In the genomic region with DNA sequence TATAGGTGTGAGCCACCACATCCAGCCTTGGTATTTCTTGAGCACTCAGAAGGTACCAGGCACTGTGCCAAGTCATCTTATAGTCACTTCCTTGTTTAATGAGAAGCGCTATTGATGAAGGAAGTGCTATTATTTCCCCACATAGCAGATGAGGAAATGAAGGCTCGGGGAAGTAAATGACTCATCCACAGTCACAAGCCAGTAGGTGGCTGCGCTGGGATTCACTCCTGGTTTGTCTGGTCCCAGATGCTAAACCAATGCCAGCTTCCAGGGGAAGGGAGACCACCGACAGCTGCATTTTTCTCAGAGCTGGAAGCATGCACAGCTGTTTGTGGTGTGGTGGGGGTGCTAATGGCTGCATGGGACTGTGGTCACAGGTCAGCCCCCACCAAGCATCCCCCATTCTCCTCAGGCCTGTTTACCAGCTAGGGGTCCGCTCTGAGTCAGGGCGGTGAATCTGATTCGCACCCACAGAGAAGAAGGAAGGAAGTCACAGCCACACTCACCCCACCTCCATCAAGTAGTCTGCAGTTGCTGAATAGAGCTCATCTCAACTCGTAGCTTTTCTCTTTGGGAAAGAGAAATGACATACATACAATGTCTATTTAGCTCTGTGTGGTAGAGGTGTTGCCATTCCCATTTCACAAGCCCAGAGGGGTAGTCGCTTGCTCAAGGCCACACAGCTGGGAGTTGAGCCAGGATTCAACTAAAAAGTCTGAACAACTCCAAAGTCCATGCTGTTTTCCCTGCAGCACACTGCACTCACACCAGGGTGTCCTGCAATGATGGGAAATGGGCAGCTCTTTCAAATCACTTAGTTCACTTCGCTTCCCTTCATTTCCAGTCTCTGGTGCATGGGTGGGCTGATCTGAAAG, we compare ENCODE assay signal across 1 cellular context.
TF ChIP-seq lines count a peak whose summit lies in the region.

No MANE protein-coding gene starts in this region.

TF ChIP-seq in HepG2, 621 proteins besides CTCF, POLR2A, EP300 and RAD21 (continued from another document and continues in another):
- TF ChIP-seq, protein P1, sequence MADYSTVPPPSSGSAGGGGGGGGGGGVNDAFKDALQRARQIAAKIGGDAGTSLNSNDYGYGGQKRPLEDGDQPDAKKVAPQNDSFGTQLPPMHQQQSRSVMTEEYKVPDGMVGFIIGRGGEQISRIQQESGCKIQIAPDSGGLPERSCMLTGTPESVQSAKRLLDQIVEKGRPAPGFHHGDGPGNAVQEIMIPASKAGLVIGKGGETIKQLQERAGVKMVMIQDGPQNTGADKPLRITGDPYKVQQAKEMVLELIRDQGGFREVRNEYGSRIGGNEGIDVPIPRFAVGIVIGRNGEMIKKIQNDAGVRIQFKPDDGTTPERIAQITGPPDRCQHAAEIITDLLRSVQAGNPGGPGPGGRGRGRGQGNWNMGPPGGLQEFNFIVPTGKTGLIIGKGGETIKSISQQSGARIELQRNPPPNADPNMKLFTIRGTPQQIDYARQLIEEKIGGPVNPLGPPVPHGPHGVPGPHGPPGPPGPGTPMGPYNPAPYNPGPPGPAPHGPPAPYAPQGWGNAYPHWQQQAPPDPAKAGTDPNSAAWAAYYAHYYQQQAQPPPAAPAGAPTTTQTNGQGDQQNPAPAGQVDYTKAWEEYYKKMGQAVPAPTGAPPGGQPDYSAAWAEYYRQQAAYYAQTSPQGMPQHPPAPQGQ (CRISPR knock-in tag; IDR thresholded peaks at IDR 0.05; ENCODE audit: borderline replicate concordance) = no peak
- TF ChIP-seq ZNF615 (CRISPR knock-in tag; IDR thresholded peaks at IDR 0.05; ENCODE audit: borderline replicate concordance) (no peak), HMGA1 (CRISPR knock-in tag; conservative IDR thresholded peaks at IDR 0.05) (no peak), ZBTB4 (CRISPR knock-in tag; IDR thresholded peaks at IDR 0.05; ENCODE audit: borderline replicate concordance) (no peak), ZNF775 (CRISPR knock-in tag; IDR thresholded peaks at IDR 0.05; ENCODE audit: borderline replicate concordance) (no peak), RBFOX2 (IDR thresholded peaks at IDR 0.05; ENCODE audit: low read depth, low read length) (no peak), ZNF678 (CRISPR knock-in tag; IDR thresholded peaks at IDR 0.05) (no peak), TMF1 (CRISPR knock-in tag; IDR thresholded peaks at IDR 0.05; ENCODE audit: low read depth) (no peak), ZZZ3 (CRISPR knock-in tag; IDR thresholded peaks at IDR 0.05; ENCODE audit: borderline replicate concordance) (no peak), ESRRA (CRISPR knock-in tag; IDR thresholded peaks at IDR 0.05; ENCODE audit: low read depth) (no peak), RORA (CRISPR knock-in tag; IDR thresholded peaks at IDR 0.05) (no peak), ZNF839 (CRISPR knock-in tag; IDR thresholded peaks at IDR 0.05; ENCODE audit: borderline replicate concordance) (no peak), ZNF639 (CRISPR knock-in tag; conservative IDR thresholded peaks at IDR 0.05) (no peak), ZNF629 (CRISPR knock-in tag; conservative IDR thresholded peaks at IDR 0.05) (peak; percentile 83), ARNT2 (CRISPR knock-in tag; IDR thresholded peaks at IDR 0.05; ENCODE audit: low read depth) (no peak), MXI1 (IDR thresholded peaks at IDR 0.05; ENCODE audit: borderline replicate concordance, low read depth, low read length) (0 out of 3 replicates have a peak, but pooled peaks have one; percentile 22), ZNF318 (CRISPR knock-in tag; IDR thresholded peaks at IDR 0.05) (no peak), ZNF225 (CRISPR knock-in tag; IDR thresholded peaks at IDR 0.05) (no peak), ATF7 (IDR thresholded peaks at IDR 0.05) (no peak), ATF7 (CRISPR knock-in tag; IDR thresholded peaks at IDR 0.05) (no peak), GABPB1 (CRISPR knock-in tag; IDR thresholded peaks at IDR 0.05) (no peak), HOXA5 (CRISPR knock-in tag; IDR thresholded peaks at IDR 0.05) (0 out of 2 replicates have a peak, but pooled peaks have one; percentile 31), ZNF670 (CRISPR knock-in tag; IDR thresholded peaks at IDR 0.05; ENCODE audit: borderline replicate concordance) (no peak; the same call in 1 of the 2 replicates), ZFP1 (CRISPR knock-in tag; IDR thresholded peaks at IDR 0.05) (no peak), AGO2 (optimal IDR thresholded peaks at IDR 0.05; ENCODE audit: low read depth, low read length) (no peak), ZGPAT (CRISPR knock-in tag; IDR thresholded peaks at IDR 0.05) (0 out of 2 replicates have a peak, but pooled peaks have one; percentile 15), HNRNPUL1 (IDR thresholded peaks at IDR 0.05; ENCODE audit: low read depth, low read length) (no peak)
- TF ChIP-seq, protein P2, sequence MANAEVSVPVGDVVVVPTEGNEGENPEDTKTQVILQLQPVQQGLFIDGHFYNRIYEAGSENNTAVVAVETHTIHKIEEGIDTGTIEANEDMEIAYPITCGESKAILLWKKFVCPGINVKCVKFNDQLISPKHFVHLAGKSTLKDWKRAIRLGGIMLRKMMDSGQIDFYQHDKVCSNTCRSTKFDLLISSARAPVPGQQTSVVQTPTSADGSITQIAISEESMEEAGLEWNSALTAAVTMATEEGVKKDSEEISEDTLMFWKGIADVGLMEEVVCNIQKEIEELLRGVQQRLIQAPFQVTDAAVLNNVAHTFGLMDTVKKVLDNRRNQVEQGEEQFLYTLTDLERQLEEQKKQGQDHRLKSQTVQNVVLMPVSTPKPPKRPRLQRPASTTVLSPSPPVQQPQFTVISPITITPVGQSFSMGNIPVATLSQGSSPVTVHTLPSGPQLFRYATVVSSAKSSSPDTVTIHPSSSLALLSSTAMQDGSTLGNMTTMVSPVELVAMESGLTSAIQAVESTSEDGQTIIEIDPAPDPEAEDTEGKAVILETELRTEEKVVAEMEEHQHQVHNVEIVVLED (CRISPR knock-in tag; IDR thresholded peaks at IDR 0.05; ENCODE audit: borderline replicate concordance) = no peak
